In the genomic region with DNA sequence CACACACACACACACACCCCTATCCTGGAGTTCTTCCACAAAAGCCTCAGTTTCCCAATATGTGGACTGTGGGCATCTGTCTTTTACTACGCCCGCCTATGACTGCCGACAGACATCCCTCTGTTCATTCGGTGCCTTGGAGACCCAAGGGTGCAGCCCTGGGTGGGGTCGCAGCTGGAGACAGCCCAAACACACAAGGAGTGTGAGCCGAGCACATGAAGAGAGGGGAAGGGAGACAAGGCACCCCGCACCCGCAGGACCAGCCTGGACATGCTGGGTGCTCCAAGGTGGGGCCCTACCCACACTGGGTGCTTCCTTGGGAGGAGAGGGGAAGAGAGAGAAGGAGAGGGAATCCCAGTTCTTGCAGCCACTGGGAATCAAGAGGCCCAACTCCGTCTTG, we compare ENCODE assay signal across 13 cellular contexts. TPM values are rescaled to one million over a fixed set of nuclear protein-coding genes. Genes with fewer than 3 reads are reported as not detected.
DNase-seq lines count a peak whose midpoint lies in the region; ATAC-seq and TF ChIP-seq lines count a peak whose summit lies in the region.
"Had no signal": no experiment of that assay in that cellular context is flagged by ENCODE, and none has a peak within 500 bp of the region (broad histone marks: within the 10 kb centered on the region; RNA-seq: fewer than 3 reads in every experiment).

No MANE protein-coding gene starts in this region.

- H3K36me3 Mint-ChIP-seq in MCF 10A (ENCODE audit: insufficient read depth, unreplicated experiment): peaks cover 6% of the 10 kb centered on the region
- H3K36me3 Mint-ChIP-seq in activated CD8-positive, alpha-beta T cell treated with anti-CD3 and anti-CD28 coated beads, Interleukin-2, amount 10 ng/mL, durations not matched to agents 7 days and 5 days (ENCODE audit: low read depth): peaks cover 11% of the 10 kb centered on the region

- H3K4me1 Mint-ChIP-seq in MCF 10A (ENCODE audit: insufficient read depth, unreplicated experiment): peaks cover 5% of the 10 kb centered on the region
- H3K4me1 Mint-ChIP-seq in activated CD8-positive, alpha-beta T cell treated with anti-CD3 and anti-CD28 coated beads, Interleukin-2, amount 10 ng/mL, durations not matched to agents 7 days and 5 days (ENCODE audit: low read depth): peaks cover 52% of the 10 kb centered on the region
- peaks cover 65% of the 10 kb centered on the region for H3K4me1 Mint-ChIP-seq in stimulated activated naive CD8-positive, alpha-beta T cell treated with anti-CD3 and anti-CD28 coated beads, Interleukin-15, amount 100 ng/mL, for 72 hours

- WGBS in hepatocyte (ENCODE audit: low lambda C conversion rate, missing lambda C conversion rate): 91% methylated on average over 9 of the region's 9 CpGs

- no peaks in the 10 kb centered on the region for H3K9me3 Mint-ChIP-seq in MCF 10A (ENCODE audit: unreplicated experiment)
- no peaks in the 10 kb centered on the region for H3K9me3 Mint-ChIP-seq in activated CD8-positive, alpha-beta T cell treated with anti-CD3 and anti-CD28 coated beads, Interleukin-2, amount 10 ng/mL, durations not matched to agents 7 days and 5 days (ENCODE audit: insufficient read depth)
- no peaks in the 10 kb centered on the region for H3K9me3 Mint-ChIP-seq in stimulated activated naive CD8-positive, alpha-beta T cell treated with anti-CD3 and anti-CD28 coated beads, Interleukin-15, amount 100 ng/mL, for 72 hours

- CTCF ChIA-PET in MCF 10A (lab: Yijun Ruan, JAX): interaction anchor here (0.7 to 0.8 kb wide), 2 partner anchors 18 to 32 kb away, joined by 3 to 4 read pairs; no protein-coding TSS in a partner anchor
- CTCF ChIA-PET in activated CD8-positive, alpha-beta T cell treated with anti-CD3 and anti-CD28 coated beads, Interleukin-2, amount 10 ng/mL, durations not matched to agents 7 days and 5 days (lab: Charles Lee): interaction anchor here (2.8 to 5.3 kb wide), 3 partner anchors 11 to 21 kb away, joined by 11 to 67 read pairs (median 25); a partner anchor contains a TSS

- no peaks in the 10 kb centered on the region for H3K27me3 ChIP-seq in breast epithelium
- no peaks in the 10 kb centered on the region for H3K27me3 ChIP-seq in hepatocyte

- H3K9me2 ChIP-seq in hepatocyte (replicated peaks; ENCODE audit: insufficient read depth): no peaks in the 10 kb centered on the region

- H3K9me3 ChIP-seq in breast epithelium: no peaks in the 10 kb centered on the region
- no peaks in the 10 kb centered on the region for H3K9me3 ChIP-seq in hepatocyte (ENCODE audit: low read depth)

- H3K27ac ChIP-seq in breast epithelium (no peak overlapping the region), hepatocyte (no peak overlapping the region)

- peak overlapping the region; percentile 98 for H3K4me3 Mint-ChIP-seq in MCF 10A (ENCODE audit: unreplicated experiment)
- peak overlapping the region; percentile 96 for H3K4me3 Mint-ChIP-seq in activated CD8-positive, alpha-beta T cell treated with anti-CD3 and anti-CD28 coated beads, Interleukin-2, amount 10 ng/mL, durations not matched to agents 7 days and 5 days
- peak overlapping the region; percentile 99 for H3K4me3 Mint-ChIP-seq in stimulated activated naive CD8-positive, alpha-beta T cell treated with anti-CD3 and anti-CD28 coated beads, Interleukin-15, amount 100 ng/mL, for 72 hours

- H4K20me1 ChIP-seq in hepatocyte (ENCODE audit: insufficient read depth, poor library complexity, severe bottlenecking): no peaks in the 10 kb centered on the region

- H3K27ac Mint-ChIP-seq in MCF 10A (ENCODE audit: low read depth, unreplicated experiment): peak overlapping the region; percentile 39
- H3K27ac Mint-ChIP-seq in activated CD8-positive, alpha-beta T cell treated with anti-CD3 and anti-CD28 coated beads, Interleukin-2, amount 10 ng/mL, durations not matched to agents 7 days and 5 days: peak overlapping the region; percentile 93
- no peak overlapping the region for H3K27ac Mint-ChIP-seq in stimulated activated naive CD8-positive, alpha-beta T cell treated with anti-CD3 and anti-CD28 coated beads, Interleukin-15, amount 100 ng/mL, for 72 hours

- no peak for DNase-seq in MCF 10A (ENCODE audit: unreplicated experiment)
- no peak for DNase-seq in breast epithelium (ENCODE audit: low spot score in 2 of 2)
- no peak for DNase-seq in activated CD8-positive, alpha-beta T cell treated with anti-CD3 and anti-CD28 coated beads, Interleukin-2, amount 10 ng/mL, durations not matched to agents 7 days and 5 days
- no peak for DNase-seq in hepatocyte (ENCODE audit: low spot score)
- no peak for DNase-seq in stimulated activated naive CD8-positive, alpha-beta T cell treated with anti-CD3 and anti-CD28 coated beads, Interleukin-15, amount 100 ng/mL, for 72 hours
- no peak for DNase-seq in activated gamma-delta T cell treated with Interleukin-2 at 50 U/mL for 16 hours
- DNase-seq in stimulated activated CD4-positive, alpha-beta T cell treated with anti-CD3 and anti-CD28 coated beads, Interleukin-12 subunit alpha, Interleukin-12 subunit beta, amount 100 ng/mL, for 4 hours: no peak
- DNase-seq in COLO668 (lab: John Stamatoyannopoulos, UW; ENCODE audit: unreplicated experiment): no peak
- DNase-seq: AML-193; islet precursor cell; NCI-H1694; stimulated activated CD8-positive, alpha-beta memory T cell treated with anti-CD3 and anti-CD28 coated beads, Interleukin-4, amount 100 ng/mL, for 48 hours had no signal

- intact Hi-C loops in MCF 10A (cut with micrococcal nuclease) (no loop called here), breast epithelium (cut with DNase I; ENCODE audit: low total_unique reads) (no loop called here)

- BruUV-seq in MCF 10A (replicated peaks; lab: Mats Ljungman, UMichigan): no TSS peak

- H3K4me3 ChIP-seq in breast epithelium (peak overlapping the region in 1 of 3 donors; percentile 87), hepatocyte (no peak overlapping the region)

- H3K4me2 ChIP-seq in hepatocyte: peak overlapping the region; percentile 75

- H3K79me2 ChIP-seq in hepatocyte: peaks cover 22% of the 10 kb centered on the region

- ATAC-seq in activated CD8-positive, alpha-beta T cell treated with anti-CD3 and anti-CD28 coated beads, Interleukin-2, amount 10 ng/mL, durations not matched to agents 7 days and 5 days: no peak
- ATAC-seq in stimulated activated naive CD8-positive, alpha-beta T cell treated with anti-CD3 and anti-CD28 coated beads, Interleukin-15, amount 100 ng/mL, for 72 hours: no peak

- POLR2A ChIA-PET in MCF 10A (lab: Yijun Ruan, JAX): interaction anchor here (3.0 kb wide), 1 partner anchor 19 kb away, joined by 55 read pairs; a partner anchor contains a TSS
- POLR2A ChIA-PET in activated CD8-positive, alpha-beta T cell treated with anti-CD3 and anti-CD28 coated beads, Interleukin-2, amount 10 ng/mL, durations not matched to agents 7 days and 5 days (lab: Charles Lee): interaction anchor here (5.0 kb wide), 1 partner anchor 20 kb away, joined by 44 read pairs; a partner anchor contains a TSS

- no peak for TF ChIP-seq CTCF in MCF 10A (IDR thresholded peaks at IDR 0.05; ENCODE audit: unreplicated experiment)
- TF ChIP-seq CTCF in breast epithelium (IDR thresholded peaks at IDR 0.05): no peak
- TF ChIP-seq CTCF in hepatocyte (IDR thresholded peaks at IDR 0.05; ENCODE audit: poor library complexity): no peak

- H3K4me1 ChIP-seq in breast epithelium (peaks cover 0 to 7% of the 10 kb centered on the region in 2 donors), hepatocyte (ENCODE audit: insufficient read depth) (peaks cover 15% of the 10 kb centered on the region)

- no peak for TF ChIP-seq POLR2A in breast epithelium (IDR thresholded peaks at IDR 0.05)

- H3K27me3 Mint-ChIP-seq in MCF 10A (ENCODE audit: insufficient read depth, unreplicated experiment): peaks cover 14% of the 10 kb centered on the region
- H3K27me3 Mint-ChIP-seq in activated CD8-positive, alpha-beta T cell treated with anti-CD3 and anti-CD28 coated beads, Interleukin-2, amount 10 ng/mL, durations not matched to agents 7 days and 5 days (ENCODE audit: low read depth): no peaks in the 10 kb centered on the region
- H3K27me3 Mint-ChIP-seq in stimulated activated naive CD8-positive, alpha-beta T cell treated with anti-CD3 and anti-CD28 coated beads, Interleukin-15, amount 100 ng/mL, for 72 hours: no peaks in the 10 kb centered on the region

- no peak overlapping the region for H2AFZ ChIP-seq in hepatocyte

- H3K36me3 ChIP-seq in breast epithelium (no peaks in the 10 kb centered on the region), hepatocyte (replicated peaks; ENCODE audit: insufficient read depth, low read depth) (no peaks in the 10 kb centered on the region)

RNA-seq across cellular contexts. Expression of a gene that starts 0.9 kb away (rescaled TPM):
- total RNA-seq in MCF 10A (2022) (0.74 TPM in 1 of 2 replicates, not detected in the other), breast epithelium (10 to 100 TPM in 1 of 3 donors, 1 to 10 TPM in 2; 4.5 to 12.5 (median 6.9) TPM), hepatocyte (4.7 and 11.4 TPM in 2 replicates)
- 1 to 10 TPM; 7.4 to 8.9 TPM for total RNA-seq in activated CD8-positive, alpha-beta T cell treated with anti-CD3 and anti-CD28 coated beads, Interleukin-2, amount 10 ng/mL, durations not matched to agents 7 days and 5 days
- polyA plus RNA-seq in hepatocyte: 4.5 and 4.6 TPM in 2 replicates

RNA-seq across cellular contexts. Expression of a gene that starts 1.2 kb away (rescaled TPM):
- 18.0 and 20.6 TPM in 2 replicates for total RNA-seq in MCF 10A (2022)
- 10 to 100 TPM; 21.0 to 30.6 (median 29.0) TPM for total RNA-seq in breast epithelium
- total RNA-seq in activated CD8-positive, alpha-beta T cell treated with anti-CD3 and anti-CD28 coated beads, Interleukin-2, amount 10 ng/mL, durations not matched to agents 7 days and 5 days: 10 to 100 TPM; 46.5 to 48.4 TPM
- total RNA-seq in hepatocyte: 27.8 and 34.3 TPM in 2 replicates
- 27.3 and 27.8 TPM in 2 replicates for polyA plus RNA-seq in hepatocyte

RNA-seq across cellular contexts. Expression of a gene that starts 19.5 kb away (rescaled TPM):
- total RNA-seq in MCF 10A (2022) (21.0 and 26.5 TPM in 2 replicates), breast epithelium (10 to 100 TPM; 14.9 to 17.4 (median 16.1) TPM), hepatocyte (26.0 and 26.2 TPM in 2 replicates)
- 10 to 100 TPM; 11.2 to 14.0 TPM for total RNA-seq in activated CD8-positive, alpha-beta T cell treated with anti-CD3 and anti-CD28 coated beads, Interleukin-2, amount 10 ng/mL, durations not matched to agents 7 days and 5 days
- polyA plus RNA-seq in hepatocyte: 9.6 and 14.4 TPM in 2 replicates

RNA-seq across cellular contexts. Expression of a gene that starts 19.9 kb away (rescaled TPM):
- 13.2 and 18.4 TPM in 2 replicates for total RNA-seq in MCF 10A (2022)
- 10 to 100 TPM; 14.2 to 18.0 (median 14.8) TPM for total RNA-seq in breast epithelium
- 10 to 100 TPM; 14.1 to 17.3 TPM for total RNA-seq in activated CD8-positive, alpha-beta T cell treated with anti-CD3 and anti-CD28 coated beads, Interleukin-2, amount 10 ng/mL, durations not matched to agents 7 days and 5 days
- total RNA-seq in hepatocyte: 12.8 and 16.2 TPM in 2 replicates
- 16.1 and 18.1 TPM in 2 replicates for polyA plus RNA-seq in hepatocyte

RNA-seq across cellular contexts. Expression of a gene that starts 35.4 kb away (rescaled TPM):
- total RNA-seq in MCF 10A (2022): 0.28 and 0.88 TPM in 2 replicates
- 1 to 10 TPM in 1 of 3 donors, under 1 TPM in 2; 0.32 to 1.6 (median 0.33) TPM for total RNA-seq in breast epithelium
- under 1 TPM; 0.71 to 0.73 TPM for total RNA-seq in activated CD8-positive, alpha-beta T cell treated with anti-CD3 and anti-CD28 coated beads, Interleukin-2, amount 10 ng/mL, durations not matched to agents 7 days and 5 days
- 0.27 TPM in 1 of 2 replicates, not detected in the other for total RNA-seq in hepatocyte
- polyA plus RNA-seq in hepatocyte: 0.24 and 0.79 TPM in 2 replicates
- total RNA-seq: myocyte had no signal

Comparison
In these comparisons a context has a peak if more than half of its experiments do, and no peak if none do; other contexts are left out.
1. H3K27ac Mint-ChIP-seq: peak in MCF 10A (single experiment) and activated CD8-positive, alpha-beta T cell treated with anti-CD3 and anti-CD28 coated beads, Interleukin-2, amount 10 ng/mL, durations not matched to agents 7 days and 5 days (single experiment); none in stimulated activated naive CD8-positive, alpha-beta T cell treated with anti-CD3 and anti-CD28 coated beads, Interleukin-15, amount 100 ng/mL, for 72 hours (0 of 2).
2. Peak in every context shown above with its lines, with median percentiles within 50 percentile points of each other: H3K4me3 Mint-ChIP-seq.